8 cellular contexts compared by ENCODE assay signal in genomic region chr1:22861764-22862440, GRCh38.
DNase-seq lines count a peak whose midpoint lies in the region; ATAC-seq and TF ChIP-seq lines count a peak whose summit lies in the region.

No MANE protein-coding gene starts in this region.

- ATAC-seq in RWPE2 (ENCODE audit: low read depth) (peak; percentile 88), HG03139 (IDR thresholded peaks at IDR 0.05; ENCODE audit: unreplicated experiment) (no peak), GM18867 (IDR thresholded peaks at IDR 0.05; ENCODE audit: unreplicated experiment) (no peak)

- peaks cover 6% of the 10 kb centered on the region for H3K36me3 ChIP-seq in RWPE2 (ENCODE audit: low read depth)

- H3K27me3 ChIP-seq in RWPE2 (ENCODE audit: insufficient read depth, poor library complexity, severe bottlenecking) = no peaks in the 10 kb centered on the region

- H3K4me1 ChIP-seq in RWPE2 (ENCODE audit: insufficient read depth, poor library complexity, severe bottlenecking) = peaks cover 11% of the 10 kb centered on the region

- peak; percentile 82 for DNase-seq in AG20443 (ENCODE audit: low spot score)
- DNase-seq in RWPE2 (ENCODE audit: low spot score) = no peak
- peak; percentile 1 for DNase-seq in foreskin melanocyte
- DNase-seq in renal cortical epithelial cell (ENCODE audit: low read depth) = peak; percentile 95
- DNase-seq in posterior vena cava (ENCODE audit: low spot score) = no peak

- intact Hi-C loops in posterior vena cava (cut with DNase I) = loop anchor here in 1 of 2 donors (5.0 kb wide), 1 partner anchor 160 kb away; no protein-coding TSS in a partner anchor

- TF ChIP-seq CTCF in GM12875 (IDR thresholded peaks at IDR 0.05; ENCODE audit: borderline replicate concordance, insufficient read depth, low read depth, low read length) = peak; percentile 66
- TF ChIP-seq CTCF in RWPE2 (IDR thresholded peaks at IDR 0.05; ENCODE audit: poor library complexity, severe bottlenecking) = peak; percentile 84

- no peaks in the 10 kb centered on the region for H3K9me3 ChIP-seq in RWPE2 (ENCODE audit: severe bottlenecking)

- no peak overlapping the region for H3K4me3 ChIP-seq in GM12875 (ENCODE audit: low read depth, low read length)
- H3K4me3 ChIP-seq in RWPE2 (ENCODE audit: severe bottlenecking) = no peak overlapping the region

- H3K27ac ChIP-seq in RWPE2 (ENCODE audit: poor library complexity, severe bottlenecking) = peak overlapping the region; percentile 43

Comparison
In these comparisons a context has a peak if more than half of its experiments do, and no peak if none do; other contexts are left out.
1. DNase-seq: peak in AG20443 (single experiment), foreskin melanocyte (single experiment) and renal cortical epithelial cell (single experiment); none in RWPE2 (single experiment) and posterior vena cava (single experiment).